In the genomic region with DNA sequence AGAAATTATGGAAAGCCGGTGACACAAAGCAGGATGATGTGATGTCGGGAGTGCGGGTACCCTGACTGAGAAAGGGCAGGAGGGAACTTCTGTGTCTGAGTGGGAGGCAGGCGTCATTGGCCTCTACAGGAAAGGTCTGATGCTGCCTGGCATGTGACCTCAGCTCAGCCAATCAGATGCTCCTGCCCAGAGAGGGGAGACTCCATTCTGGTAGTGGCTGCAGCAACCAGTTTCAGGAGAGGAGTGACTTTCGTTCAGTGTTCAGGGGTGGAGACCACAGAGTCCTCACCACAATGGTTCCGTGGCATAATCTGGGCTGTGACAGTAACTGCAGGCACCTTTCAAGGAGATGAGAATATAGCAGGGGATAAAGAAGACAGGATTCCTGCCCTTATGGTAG, we compare ENCODE assay signal across 15 cellular contexts.
DNase-seq lines count a peak whose midpoint lies in the region; ATAC-seq and TF ChIP-seq lines count a peak whose summit lies in the region.
"Had no signal": no experiment of that assay in that cellular context is flagged by ENCODE, and none has a peak within 500 bp of the region (broad histone marks: within the 10 kb centered on the region; RNA-seq: fewer than 3 reads in every experiment).

No MANE protein-coding gene starts in this region.

- DNase-seq in activated T-cell treated with anti-CD3 and anti-CD28 coated beads, Interleukin-2, amount 50 U/mL, for 24 hours: no peak
- DNase-seq in activated T-cell treated with anti-CD3 and anti-CD28 coated beads, Interleukin-2, amount 50 U/mL, for 1 hour: no peak
- peak; percentile 48 for DNase-seq in activated naive CD4-positive, alpha-beta T cell treated with anti-CD3 and anti-CD28 coated beads, Interleukin-2, amount 10 ng/mL, durations not matched to agents 7 days and 5 days
- DNase-seq in stimulated activated CD8-positive, alpha-beta memory T cell treated with anti-CD3 and anti-CD28 coated beads, Interleukin-4, amount 100 ng/mL, for 48 hours: peak; percentile 76
- DNase-seq in GM13977 (ENCODE audit: low spot score) (no peak), GM19238 (ENCODE audit: insufficient read length, low spot score) (no peak)
- DNase-seq: kidney glomerular epithelial cell, mucosa of descending colon, NCI-H1105, NCI-H446, pancreas, PC-9, SW 1271 had no signal

- CTCF ChIA-PET in activated naive CD4-positive, alpha-beta T cell treated with anti-CD3 and anti-CD28 coated beads, Interleukin-2, amount 10 ng/mL, durations not matched to agents 7 days and 5 days (lab: Charles Lee): interaction anchor here (1.2 kb wide), 1 partner anchor 63 kb away, joined by 3 read pairs; no protein-coding TSS in a partner anchor

- peaks cover 16% of the 10 kb centered on the region for H3K4me1 Mint-ChIP-seq in activated T-cell treated with anti-CD3 and anti-CD28 coated beads, Interleukin-2, amount 50 U/mL, for 24 hours (ENCODE audit: low read depth)
- peaks cover 11% of the 10 kb centered on the region for H3K4me1 Mint-ChIP-seq in activated naive CD4-positive, alpha-beta T cell treated with anti-CD3 and anti-CD28 coated beads, Interleukin-2, amount 10 ng/mL, durations not matched to agents 7 days and 5 days

- peak overlapping the region; percentile 9 for H3K27ac Mint-ChIP-seq in activated T-cell treated with anti-CD3 and anti-CD28 coated beads, Interleukin-2, amount 50 U/mL, for 24 hours
- no peak overlapping the region for H3K27ac Mint-ChIP-seq in activated naive CD4-positive, alpha-beta T cell treated with anti-CD3 and anti-CD28 coated beads, Interleukin-2, amount 10 ng/mL, durations not matched to agents 7 days and 5 days

- peak; percentile 79 for ATAC-seq in HG03342 (IDR thresholded peaks at IDR 0.05; ENCODE audit: unreplicated experiment)
- no peak for ATAC-seq in GM19397 (IDR thresholded peaks at IDR 0.05; ENCODE audit: unreplicated experiment)
- ATAC-seq: mucosa of descending colon, pancreas had no signal

- H3K36me3 Mint-ChIP-seq in activated T-cell treated with anti-CD3 and anti-CD28 coated beads, Interleukin-2, amount 50 U/mL, for 24 hours (ENCODE audit: low read depth): no peaks in the 10 kb centered on the region
- no peaks in the 10 kb centered on the region for H3K36me3 Mint-ChIP-seq in activated naive CD4-positive, alpha-beta T cell treated with anti-CD3 and anti-CD28 coated beads, Interleukin-2, amount 10 ng/mL, durations not matched to agents 7 days and 5 days

- no peaks in the 10 kb centered on the region for H3K27me3 Mint-ChIP-seq in activated T-cell treated with anti-CD3 and anti-CD28 coated beads, Interleukin-2, amount 50 U/mL, for 24 hours
- H3K27me3 Mint-ChIP-seq in activated naive CD4-positive, alpha-beta T cell treated with anti-CD3 and anti-CD28 coated beads, Interleukin-2, amount 10 ng/mL, durations not matched to agents 7 days and 5 days: peaks cover 29% of the 10 kb centered on the region

- no peak for TF ChIP-seq CTCF in GM13977 (IDR thresholded peaks at IDR 0.05; ENCODE audit: extremely low read depth, insufficient read depth, missing control alignments)

- H3K9me3 Mint-ChIP-seq in activated T-cell treated with anti-CD3 and anti-CD28 coated beads, Interleukin-2, amount 50 U/mL, for 24 hours: no peaks in the 10 kb centered on the region
- no peaks in the 10 kb centered on the region for H3K9me3 Mint-ChIP-seq in activated naive CD4-positive, alpha-beta T cell treated with anti-CD3 and anti-CD28 coated beads, Interleukin-2, amount 10 ng/mL, durations not matched to agents 7 days and 5 days

- no peak overlapping the region for H3K4me3 Mint-ChIP-seq in activated T-cell treated with anti-CD3 and anti-CD28 coated beads, Interleukin-2, amount 50 U/mL, for 24 hours
- no peak overlapping the region for H3K4me3 Mint-ChIP-seq in activated naive CD4-positive, alpha-beta T cell treated with anti-CD3 and anti-CD28 coated beads, Interleukin-2, amount 10 ng/mL, durations not matched to agents 7 days and 5 days

- in situ Hi-C loops in GM13977 (cut with MboI; ENCODE audit: low pct_unique_long_range_greater_than_20kb, low sequenced_read_pairs, unreplicated experiment): no loop called here

Comparison
In these comparisons a context has a peak if more than half of its experiments do, and no peak if none do; other contexts are left out.
1. DNase-seq: peak in activated naive CD4-positive, alpha-beta T cell treated with anti-CD3 and anti-CD28 coated beads, Interleukin-2, amount 10 ng/mL, durations not matched to agents 7 days and 5 days (single experiment) and stimulated activated CD8-positive, alpha-beta memory T cell treated with anti-CD3 and anti-CD28 coated beads, Interleukin-4, amount 100 ng/mL, for 48 hours (single experiment); none in activated T-cell treated with anti-CD3 and anti-CD28 coated beads, Interleukin-2, amount 50 U/mL, for 24 hours (single experiment), activated T-cell treated with anti-CD3 and anti-CD28 coated beads, Interleukin-2, amount 50 U/mL, for 1 hour (single experiment), GM13977 (single experiment) and GM19238 (single experiment).